In the genomic region with DNA sequence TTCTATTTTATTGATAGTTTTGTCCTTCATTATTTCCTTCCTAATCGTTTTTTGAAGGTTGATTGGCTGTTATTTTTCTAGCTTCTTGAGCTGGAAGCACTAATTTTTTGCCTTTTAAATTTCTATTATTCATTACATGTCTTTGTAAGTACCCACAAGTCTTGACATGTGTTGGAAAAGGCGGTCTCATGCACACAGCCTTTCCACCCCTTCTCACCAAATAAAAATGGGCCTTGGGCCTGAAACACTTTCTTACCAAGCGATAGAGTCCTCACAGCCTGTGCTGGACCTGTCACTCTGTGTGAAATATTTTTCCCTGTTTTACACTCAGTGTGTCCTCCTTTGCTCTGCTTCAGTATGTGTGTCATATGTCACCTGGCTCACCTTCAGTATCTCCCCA, we compare ENCODE assay signal across 24 cellular contexts.
"Had no signal": no experiment of that assay in that cellular context is flagged by ENCODE, and none has a peak within 500 bp of the region (broad histone marks: within the 10 kb centered on the region; RNA-seq: fewer than 3 reads in every experiment).

No MANE protein-coding gene starts in this region.

- H3K36me3 ChIP-seq: colonic mucosa, left ventricle myocardium inferior, prostate gland, right atrium auricular region, tibial nerve, vagina had no signal

- H3K9me3 Mint-ChIP-seq: activated CD4-positive, alpha-beta T cell treated with anti-CD3 and anti-CD28 coated beads, Interleukin-2, amount 10 ng/mL, durations not matched to agents 7 days and 5 days; activated naive CD8-positive, alpha-beta T cell treated with anti-CD3 and anti-CD28 coated beads, Interleukin-2, amount 10 ng/mL, durations not matched to agents 7 days and 5 days; activated T-cell treated with anti-CD3 and anti-CD28 coated beads, Interleukin-2, amount 50 U/mL, for 72 hours; endodermal cell; naive B cell; T-helper 2 cell treated with Interferon-gamma antibody and Interleukin-4, amounts not matched to agents 5 μg/mL and 100 μg/mL, for 36 hours had no signal

- ATAC-seq: activated T-cell treated with anti-CD3 and anti-CD28 coated beads, Interleukin-2, amount 50 U/mL, for 72 hours; body of pancreas; mucosa of descending colon had no signal

- H3K9me3 ChIP-seq: body of pancreas, colonic mucosa, left ventricle myocardium inferior, mucosa of descending colon, prostate gland, right atrium auricular region, tibial nerve, vagina had no signal

- H3K27me3 Mint-ChIP-seq: activated CD4-positive, alpha-beta T cell treated with anti-CD3 and anti-CD28 coated beads, Interleukin-2, amount 10 ng/mL, durations not matched to agents 7 days and 5 days; activated naive CD8-positive, alpha-beta T cell treated with anti-CD3 and anti-CD28 coated beads, Interleukin-2, amount 10 ng/mL, durations not matched to agents 7 days and 5 days; naive B cell had no signal

- H3K4me1 ChIP-seq: body of pancreas, colonic mucosa, prostate gland had no signal

- DNase-seq: activated CD4-positive, alpha-beta T cell treated with anti-CD3 and anti-CD28 coated beads, Interleukin-2, amount 10 ng/mL, durations not matched to agents 7 days and 5 days; activated CD8-positive, alpha-beta memory T cell treated with anti-CD3 and anti-CD28 coated beads for 24 hours; activated gamma-delta T cell treated with Interleukin-2 at 50 U/mL for 16 hours; activated naive CD8-positive, alpha-beta T cell treated with anti-CD3 and anti-CD28 coated beads, Interleukin-2, amount 10 ng/mL, durations not matched to agents 7 days and 5 days; activated T-cell treated with anti-CD3 and anti-CD28 coated beads, Interleukin-2, amount 50 U/mL, for 72 hours; body of pancreas; central memory CD4-positive, alpha-beta T cell; colonic mucosa; foreskin melanocyte; kidney glomerular epithelial cell; left ventricle myocardium inferior; mucosa of descending colon; naive B cell; stimulated activated CD4-positive, alpha-beta T cell treated with anti-CD3 and anti-CD28 coated beads, Interleukin-12 subunit alpha, Interleukin-12 subunit beta, amount 100 ng/mL, for 4 hours; stimulated activated CD4-positive, alpha-beta T cell treated with anti-CD3 and anti-CD28 coated beads, Interleukin-1b, Interleukin-23, amount 100 ng/mL, for 48 hours; stimulated activated CD8-positive, alpha-beta memory T cell treated with anti-CD3 and anti-CD28 coated beads, Interleukin-4, amount 100 ng/mL, for 48 hours; stimulated activated naive CD4-positive, alpha-beta T cell treated with Interleukin-2 at 50 U/mL for 16 hours; substantia nigra had no signal

- H3K27me3 ChIP-seq: body of pancreas, colonic mucosa, right atrium auricular region, tibial nerve, vagina had no signal

- H3K27ac ChIP-seq: body of pancreas, colonic mucosa, left ventricle myocardium inferior, prostate gland, right atrium auricular region, tibial nerve, vagina had no signal

- H3K36me3 Mint-ChIP-seq: naive B cell had no signal

- H3K4me3 Mint-ChIP-seq: activated CD4-positive, alpha-beta T cell treated with anti-CD3 and anti-CD28 coated beads, Interleukin-2, amount 10 ng/mL, durations not matched to agents 7 days and 5 days; activated naive CD8-positive, alpha-beta T cell treated with anti-CD3 and anti-CD28 coated beads, Interleukin-2, amount 10 ng/mL, durations not matched to agents 7 days and 5 days; activated T-cell treated with anti-CD3 and anti-CD28 coated beads, Interleukin-2, amount 50 U/mL, for 72 hours; endodermal cell; naive B cell; T-helper 2 cell treated with Interferon-gamma antibody and Interleukin-4, amounts not matched to agents 5 μg/mL and 100 μg/mL, for 36 hours had no signal

- H3K27ac Mint-ChIP-seq: activated CD4-positive, alpha-beta T cell treated with anti-CD3 and anti-CD28 coated beads, Interleukin-2, amount 10 ng/mL, durations not matched to agents 7 days and 5 days; activated naive CD8-positive, alpha-beta T cell treated with anti-CD3 and anti-CD28 coated beads, Interleukin-2, amount 10 ng/mL, durations not matched to agents 7 days and 5 days; activated T-cell treated with anti-CD3 and anti-CD28 coated beads, Interleukin-2, amount 50 U/mL, for 72 hours had no signal

- H3K4me3 ChIP-seq: body of pancreas, colonic mucosa, left ventricle myocardium inferior, mucosa of descending colon, prostate gland, right atrium auricular region, tibial nerve, vagina had no signal
